ENCODE assay signal across 8 cellular contexts in genomic region chr15:41971089-41971892, GRCh38. TPM values are rescaled to one million over a fixed set of nuclear protein-coding genes. Genes with fewer than 3 reads are reported as not detected.
DNase-seq lines count a peak whose midpoint lies in the region; ATAC-seq and TF ChIP-seq lines count a peak whose summit lies in the region.

No MANE protein-coding gene starts in this region.

- H2AFZ ChIP-seq in OCI-LY7 (ENCODE audit: low read length), result peak overlapping the region; percentile 69

- CTCF ChIA-PET in OCI-LY7 (lab: Charles Lee; ENCODE audit: unreplicated experiment), result no interaction called here

- peaks cover 63% of the 10 kb centered on the region for H3K4me1 Mint-ChIP-seq in CD14-positive monocyte
- H3K4me1 Mint-ChIP-seq in activated T-helper 1 cell treated with anti-CD3 and anti-CD28 coated beads, Interleukin-12 subunit alpha, Interleukin-12 subunit beta, Interleukin-2, Interleukin-4 antibody, amounts not matched to agents 30 ng/mL and 10 ng/mL and 1 ng/mL, durations not matched to agents 14 hours and 24 hours and 36 hours (ENCODE audit: low read depth), result peaks cover 65% of the 10 kb centered on the region

- H3K27ac ChIP-seq in OCI-LY7 (ENCODE audit: low read depth, low read length, poor library complexity, severe bottlenecking) (peak overlapping the region; percentile 88), neutrophil (peak overlapping the region; percentile 85), thoracic aorta (peak overlapping the region; percentile 96 to 97)

- peaks cover 3 to 12% of the 10 kb centered on the region in 2 donors for H3K36me3 Mint-ChIP-seq in CD14-positive monocyte
- H3K36me3 Mint-ChIP-seq in activated T-helper 1 cell treated with anti-CD3 and anti-CD28 coated beads, Interleukin-12 subunit alpha, Interleukin-12 subunit beta, Interleukin-2, Interleukin-4 antibody, amounts not matched to agents 30 ng/mL and 10 ng/mL and 1 ng/mL, durations not matched to agents 14 hours and 24 hours and 36 hours (ENCODE audit: low read depth), result peaks cover 21% of the 10 kb centered on the region

- H3K9me3 ChIP-seq in OCI-LY7 (ENCODE audit: low read length), result no peaks in the 10 kb centered on the region
- no peaks in the 10 kb centered on the region for H3K9me3 ChIP-seq in neutrophil
- H3K9me3 ChIP-seq in thoracic aorta, result no peaks in the 10 kb centered on the region

- H3K27me3 ChIP-seq in neutrophil (no peaks in the 10 kb centered on the region), thoracic aorta (replicated peaks; ENCODE audit: insufficient read depth) (no peaks in the 10 kb centered on the region)

- H3K36me3 ChIP-seq in OCI-LY7 (ENCODE audit: insufficient read depth, low read length), result no peaks in the 10 kb centered on the region
- no peaks in the 10 kb centered on the region for H3K36me3 ChIP-seq in neutrophil
- H3K36me3 ChIP-seq in thoracic aorta, result no peaks in the 10 kb centered on the region

- ATAC-seq in HG03439 (IDR thresholded peaks at IDR 0.05; ENCODE audit: unreplicated experiment) (peak; percentile 42), thoracic aorta (ENCODE audit: insufficient number of reproducible peaks, low FRiP score, low read depth) (peak; percentile 17)

- DNase-seq in CD14-positive monocyte (ENCODE audit: low spot score) (no peak), GM19240 (ENCODE audit: insufficient read length, low spot score) (peak; percentile 60), OCI-LY7 (ENCODE audit: low spot score) (peak; percentile 86), fibroblast of villous mesenchyme (ENCODE audit: low read depth) (peak; percentile 74), thoracic aorta (ENCODE audit: low spot score) (peak; percentile 35)
- DNase-seq in activated T-helper 1 cell treated with anti-CD3 and anti-CD28 coated beads, Interleukin-12 subunit alpha, Interleukin-12 subunit beta, Interleukin-2, Interleukin-4 antibody, amounts not matched to agents 30 ng/mL and 10 ng/mL and 1 ng/mL, durations not matched to agents 14 hours and 24 hours and 36 hours (ENCODE audit: low spot score), result peak; percentile 66

- H3K4me3 Mint-ChIP-seq in CD14-positive monocyte, result peak overlapping the region; percentile 91 to 92
- peak overlapping the region; percentile 91 for H3K4me3 Mint-ChIP-seq in activated T-helper 1 cell treated with anti-CD3 and anti-CD28 coated beads, Interleukin-12 subunit alpha, Interleukin-12 subunit beta, Interleukin-2, Interleukin-4 antibody, amounts not matched to agents 30 ng/mL and 10 ng/mL and 1 ng/mL, durations not matched to agents 14 hours and 24 hours and 36 hours

- H3K4me1 ChIP-seq in OCI-LY7 (ENCODE audit: insufficient read depth, low read length, poor library complexity, severe bottlenecking) (peaks cover 48% of the 10 kb centered on the region), neutrophil (ENCODE audit: control insufficient read depth in 1 of 2, insufficient read depth in 1 of 2, low read depth in 1 of 2, low read length in 1 of 2) (peaks cover 61 to 63% of the 10 kb centered on the region in 2 experiments), thoracic aorta (ENCODE audit: control insufficient read depth in 1 of 2, low read depth in 2 of 2) (peaks cover 28 to 56% of the 10 kb centered on the region in 2 donors)

- TF ChIP-seq CTCF in CD14-positive monocyte (IDR thresholded peaks at IDR 0.05) (no peak), OCI-LY7 (conservative IDR thresholded peaks at IDR 0.05; ENCODE audit: low read length) (no peak), fibroblast of villous mesenchyme (IDR thresholded peaks at IDR 0.05; ENCODE audit: insufficient read depth, low read depth, low read length) (no peak), neutrophil (IDR thresholded peaks at IDR 0.05) (peak; percentile 26), thoracic aorta (IDR thresholded peaks at IDR 0.05) (peak; percentile 36)

- H3K27ac Mint-ChIP-seq in CD14-positive monocyte, result peak overlapping the region; percentile 89 to 99 (median 92)
- peak overlapping the region; percentile 91 for H3K27ac Mint-ChIP-seq in activated T-helper 1 cell treated with anti-CD3 and anti-CD28 coated beads, Interleukin-12 subunit alpha, Interleukin-12 subunit beta, Interleukin-2, Interleukin-4 antibody, amounts not matched to agents 30 ng/mL and 10 ng/mL and 1 ng/mL, durations not matched to agents 14 hours and 24 hours and 36 hours

- TSS peak; percentile 72 for BruUV-seq in OCI-LY7 (replicated peaks; lab: Mats Ljungman, UMichigan)

- peaks cover 50% of the 10 kb centered on the region for H3K79me2 ChIP-seq in OCI-LY7 (ENCODE audit: insufficient read depth, low read depth, low read length)

- H3K9me3 Mint-ChIP-seq in CD14-positive monocyte, result no peaks in the 10 kb centered on the region
- H3K9me3 Mint-ChIP-seq in activated T-helper 1 cell treated with anti-CD3 and anti-CD28 coated beads, Interleukin-12 subunit alpha, Interleukin-12 subunit beta, Interleukin-2, Interleukin-4 antibody, amounts not matched to agents 30 ng/mL and 10 ng/mL and 1 ng/mL, durations not matched to agents 14 hours and 24 hours and 36 hours, result no peaks in the 10 kb centered on the region

- no peaks in the 10 kb centered on the region for H4K20me1 ChIP-seq in OCI-LY7 (ENCODE audit: insufficient read depth, low read length)

- H3K4me2 ChIP-seq in OCI-LY7 (ENCODE audit: low read length), result peak overlapping the region; percentile 97

- intact Hi-C loops in CD14-positive monocyte (cut with micrococcal nuclease), result loop anchor here (2.0 to 5.0 kb wide), 3 partner anchors 34 to 199 kb away; partner anchors contain the start of gene MAPKBP1 (in 1 of the 2)
- intact Hi-C loops in OCI-LY7 (cut with micrococcal nuclease; ENCODE audit: unreplicated experiment), result loop anchor here (5.0 kb wide), 1 partner anchor 44 kb away; no protein-coding TSS in a partner anchor
- intact Hi-C loops in activated T-helper 1 cell treated with anti-CD3 and anti-CD28 coated beads, Interleukin-12 subunit alpha, Interleukin-12 subunit beta, Interleukin-2, Interleukin-4 antibody, amounts not matched to agents 30 ng/mL and 10 ng/mL and 1 ng/mL, durations not matched to agents 14 hours and 24 hours and 36 hours (cut with micrococcal nuclease), result loop anchor here (1.0 to 10.0 kb wide), 7 partner anchors 35 to 951 kb away; partner anchors contain the start of genes ITPKA, JMJD7, MAPKBP1 and TTBK2

- POLR2A ChIA-PET in OCI-LY7 (lab: Charles Lee), result interaction anchor here (0.6 to 1.9 kb wide), 5 partner anchors 9 to 1114 kb away, joined by 3 to 5 read pairs (median 3); partner anchors contain the start of gene RPAP1

- H3K27me3 Mint-ChIP-seq in CD14-positive monocyte (ENCODE audit: low read depth in 3 of 3), result peaks cover 0 to 1% (median 0%) of the 10 kb centered on the region in 3 donors
- peaks cover 3% of the 10 kb centered on the region for H3K27me3 Mint-ChIP-seq in activated T-helper 1 cell treated with anti-CD3 and anti-CD28 coated beads, Interleukin-12 subunit alpha, Interleukin-12 subunit beta, Interleukin-2, Interleukin-4 antibody, amounts not matched to agents 30 ng/mL and 10 ng/mL and 1 ng/mL, durations not matched to agents 14 hours and 24 hours and 36 hours (ENCODE audit: insufficient read depth)

- H3K9me2 ChIP-seq in OCI-LY7 (ENCODE audit: insufficient read depth, low read length), result no peaks in the 10 kb centered on the region

- peak overlapping the region; percentile 72 for H3K4me3 ChIP-seq in OCI-LY7 (ENCODE audit: low read depth, low read length, poor library complexity, severe bottlenecking)
- peak overlapping the region; percentile 90 for H3K4me3 ChIP-seq in fibroblast of villous mesenchyme (ENCODE audit: low read depth, low read length)
- H3K4me3 ChIP-seq in neutrophil (ENCODE audit: low read depth in 1 of 2, low read length in 1 of 2), result peak overlapping the region; percentile 82 to 89
- H3K4me3 ChIP-seq in thoracic aorta, result peak overlapping the region; percentile 95

RNA-seq across cellular contexts. Expression of gene EHD4, which starts 1.1 kb away (rescaled TPM):
- polyA plus RNA-seq in CD14-positive monocyte, result 10 to 100 TPM; 14.2 to 16.0 TPM
- 13.5 and 14.2 TPM in 2 replicates for total RNA-seq in OCI-LY7 (2014; rRNA removed; shearing (Covaris generic))
- total RNA-seq in OCI-LY7 (2022) (19.4 and 20.7 TPM in 2 replicates), fibroblast of villous mesenchyme (18.0 and 19.0 TPM in 2 replicates), thoracic aorta (10 to 100 TPM; 43.6 to 48.1 TPM)
- total RNA-seq in activated T-helper 1 cell treated with anti-CD3 and anti-CD28 coated beads, Interleukin-12 subunit alpha, Interleukin-12 subunit beta, Interleukin-2, Interleukin-4 antibody, amounts not matched to agents 30 ng/mL and 10 ng/mL and 1 ng/mL, durations not matched to agents 14 hours and 24 hours and 36 hours, result 29.5 and 30.1 TPM in 2 replicates

RNA-seq across cellular contexts. Expression of gene PLA2G4E, which starts 49.6 kb away (rescaled TPM):
- not detected for polyA plus RNA-seq in CD14-positive monocyte
- total RNA-seq in OCI-LY7 (2014; rRNA removed; shearing (Covaris generic)), result not detected in 2 replicates
- not detected in 2 replicates for total RNA-seq in OCI-LY7 (2022)
- total RNA-seq in activated T-helper 1 cell treated with anti-CD3 and anti-CD28 coated beads, Interleukin-12 subunit alpha, Interleukin-12 subunit beta, Interleukin-2, Interleukin-4 antibody, amounts not matched to agents 30 ng/mL and 10 ng/mL and 1 ng/mL, durations not matched to agents 14 hours and 24 hours and 36 hours, result not detected in 2 replicates
- not detected in 2 replicates for total RNA-seq in fibroblast of villous mesenchyme
- not detected for total RNA-seq in thoracic aorta

Comparison
In these comparisons a context has a peak if more than half of its experiments do, and no peak if none do; other contexts are left out.
1. CTCF ChIP-seq: peak in neutrophil (single experiment) and thoracic aorta (single experiment); none in CD14-positive monocyte (single experiment), OCI-LY7 (single experiment) and fibroblast of villous mesenchyme (single experiment).
2. Peak in every context shown above with its lines, with median percentiles within 50 percentile points of each other: H3K27ac ChIP-seq and H3K4me3 ChIP-seq.